19 cellular contexts compared by ENCODE assay signal in the genomic region with DNA sequence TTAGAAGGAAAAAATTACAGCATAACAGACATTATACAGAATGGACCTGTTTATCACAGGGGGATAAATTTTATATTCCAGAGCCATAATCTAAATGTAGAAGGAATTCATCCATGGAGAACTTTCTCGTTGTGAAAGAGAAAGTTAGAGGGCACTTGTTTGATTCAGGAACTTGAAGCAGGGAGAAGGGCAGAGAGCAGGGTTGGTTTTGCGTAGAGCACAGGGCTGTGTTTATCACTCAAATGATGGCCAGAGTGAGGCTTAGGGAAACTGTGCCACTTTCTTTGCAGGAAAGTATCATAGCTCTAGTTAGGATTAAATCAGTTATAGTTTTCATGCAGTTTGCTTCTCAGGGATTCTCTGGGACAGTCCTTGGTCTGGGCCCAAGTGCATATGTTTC. TPM values are rescaled to one million over a fixed set of nuclear protein-coding genes. Genes with fewer than 3 reads are reported as not detected.
DNase-seq lines count a peak whose midpoint lies in the region; ATAC-seq, FAIRE-seq and TF ChIP-seq lines count a peak whose summit lies in the region.
"Had no signal": no experiment of that assay in that cellular context is flagged by ENCODE, and none has a peak within 500 bp of the region (broad histone marks: within the 10 kb centered on the region; RNA-seq: fewer than 3 reads in every experiment).

No MANE protein-coding gene starts in this region.

- H3K27me3 ChIP-seq in breast epithelium, result no peaks in the 10 kb centered on the region
- H3K27me3 ChIP-seq in GM12878 (replicated peaks in 1 of 2; ENCODE audit: control insufficient read depth in 2 of 2, insufficient read depth in 2 of 2, low read length in 1 of 2), result no peaks in the 10 kb centered on the region
- no peaks in the 10 kb centered on the region for H3K27me3 ChIP-seq in left lung
- H3K27me3 ChIP-seq in right cardiac atrium (ENCODE audit: control insufficient read depth, insufficient read depth), result no peaks in the 10 kb centered on the region
- H3K27me3 ChIP-seq: hepatocyte had no signal

- no peak overlapping the region for H3K27ac Mint-ChIP-seq in MCF 10A (ENCODE audit: low read depth, unreplicated experiment)

- no peak for FAIRE-seq in GM12878 (lab: Jason Lieb, UNC)
- FAIRE-seq: islet of Langerhans had no signal

- H3K79me2 ChIP-seq in GM12878 (ENCODE audit: control insufficient read depth, insufficient read depth, low read length), result no peaks in the 10 kb centered on the region
- H3K79me2 ChIP-seq: hepatocyte had no signal

- H3K4me1 Mint-ChIP-seq in MCF 10A (ENCODE audit: insufficient read depth, unreplicated experiment), result peaks cover 13% of the 10 kb centered on the region

- H3K4me1 ChIP-seq in breast epithelium (no peaks in the 10 kb centered on the region), GM12878 (ENCODE audit: control insufficient read depth, insufficient read depth, low read length) (peaks cover 40% of the 10 kb centered on the region), left lung (peaks cover 0 to 6% of the 10 kb centered on the region in 2 donors), right cardiac atrium (ENCODE audit: control insufficient read depth, insufficient read depth, low read length) (no peaks in the 10 kb centered on the region)
- H3K4me1 ChIP-seq: lower lobe of right lung had no signal

- H3K27me3 Mint-ChIP-seq in MCF 10A (ENCODE audit: insufficient read depth, unreplicated experiment), result no peaks in the 10 kb centered on the region
- H3K27me3 Mint-ChIP-seq: activated B cell treated with CpG ODN at 0.5 μM for 24 hours had no signal

- 16% methylated on average over 2 of the region's 2 CpGs for WGBS in GM12878 (ENCODE audit: insufficient coverage, insufficient replicate concordance, low lambda C conversion rate, missing lambda C conversion rate)
- 55% methylated on average over 2 of the region's 2 CpGs for WGBS in right cardiac atrium

- SMC1A ChIA-PET in GM12878 (lab: Charles Lee; ENCODE audit: uncharacterized antibody, unreplicated experiment), result interaction anchor here (0.7 to 12.8 kb wide), 10 partner anchors 12 to 41 kb away, joined by 3 to 139 read pairs (median 4); no protein-coding TSS in a partner anchor

- H3K4me3 Mint-ChIP-seq in MCF 10A (ENCODE audit: unreplicated experiment), result no peak overlapping the region
- H3K4me3 Mint-ChIP-seq: activated B cell treated with CpG ODN at 0.5 μM for 24 hours had no signal

- ATAC-seq in GM12878, result peak; percentile 35
- ATAC-seq in left lung, result peak; percentile 42
- ATAC-seq in right cardiac atrium, result no peak

- H3K36me3 ChIP-seq in breast epithelium (no peaks in the 10 kb centered on the region), GM12878 (ENCODE audit: control insufficient read depth in 2 of 2, insufficient read depth in 2 of 2, low read length in 1 of 2) (no peaks in the 10 kb centered on the region), left lung (no peaks in the 10 kb centered on the region)
- H3K36me3 ChIP-seq: lower lobe of right lung had no signal

- H3K4me3 ChIP-seq in breast epithelium, result no peak overlapping the region
- peak overlapping the region; percentile 56; the same call in 1 of the 2 replicates for H3K4me3 ChIP-seq in GM12878
- H3K4me3 ChIP-seq in left lung, result no peak overlapping the region
- no peak overlapping the region for H3K4me3 ChIP-seq in right cardiac atrium (ENCODE audit: low read length)
- H3K4me3 ChIP-seq: hepatocyte, lower lobe of right lung had no signal

- H3K27ac ChIP-seq in breast epithelium (no peak overlapping the region), GM12878 (ENCODE audit: control insufficient read depth, insufficient read depth) (peak overlapping the region; percentile 74), left lung (no peak overlapping the region), right cardiac atrium (ENCODE audit: low read length) (no peak overlapping the region)
- H3K27ac ChIP-seq: hepatocyte, lower lobe of right lung had no signal

- POLR2A ChIA-PET in MCF 10A (lab: Yijun Ruan, JAX) (interaction anchor here (0.6 to 2.7 kb wide), 6 partner anchors 11 to 68 kb away, joined by 3 to 9 read pairs (median 3); no protein-coding TSS in a partner anchor), GM12878 (lab: Charles Lee) (interaction anchor here (0.9 kb wide), 1 partner anchor 33 kb away, joined by 3 read pairs; no protein-coding TSS in a partner anchor)

- TF ChIP-seq EP300 in GM12878 (IDR thresholded peaks at IDR 0.05; ENCODE audit: borderline replicate concordance in 1 of 2, control insufficient read depth in 1 of 2, low read depth in 2 of 2, low read length in 2 of 2), result no peak

- TF ChIP-seq CTCF in MCF 10A (IDR thresholded peaks at IDR 0.05; ENCODE audit: unreplicated experiment), result no peak
- no peak for TF ChIP-seq CTCF in breast epithelium (IDR thresholded peaks at IDR 0.05)
- TF ChIP-seq CTCF in GM12878 (IDR thresholded peaks at IDR 0.05 in 2 of 3, conservative IDR thresholded peaks at IDR 0.05 in 1 of 3; ENCODE audit: control insufficient read depth in 2 of 3, extremely low read depth in 1 of 3, insufficient read depth in 1 of 3, low read depth in 3 of 3, low read length in 3 of 3), result no peak
- TF ChIP-seq CTCF in left lung (IDR thresholded peaks at IDR 0.05), result no peak

- H3K9me3 ChIP-seq in breast epithelium (no peaks in the 10 kb centered on the region), GM12878 (replicated peaks; ENCODE audit: control insufficient read depth, insufficient read depth, low read length) (peaks cover 2% of the 10 kb centered on the region; the same call in 2 of the 3 replicates), left lung (no peaks in the 10 kb centered on the region), right cardiac atrium (ENCODE audit: control insufficient read depth, low read length) (no peaks in the 10 kb centered on the region)
- H3K9me3 ChIP-seq: lower lobe of right lung had no signal

- TF ChIP-seq RAD21 in GM12878 (IDR thresholded peaks at IDR 0.05; ENCODE audit: insufficient read depth, low read depth, low read length), result no peak

- H4K20me1 ChIP-seq in GM12878 (ENCODE audit: control insufficient read depth, insufficient read depth), result no peaks in the 10 kb centered on the region

- DNase-seq in MCF 10A (ENCODE audit: unreplicated experiment) (peak; percentile 20), breast epithelium (ENCODE audit: low spot score in 2 of 2) (no peak), GM12878 (ENCODE audit: low read depth, low spot score) (no peak), left lung (no peak), inferior parietal cortex (ENCODE audit: extremely low spot score) (no peak), activated T-cell treated with anti-CD3 and anti-CD28 coated beads for 4 hours (no peak), iPS-NIHi7 (ENCODE audit: extremely low spot score) (no peak), right cardiac atrium (no peak)
- DNase-seq: 8988T; activated B cell treated with CpG ODN at 0.5 μM for 24 hours; activated gamma-delta T cell treated with Interleukin-2 at 50 U/mL for 16 hours; lower lobe of right lung; MM.1S; NCI-H1436; NCI-H524; NK-92 treated with Interleukin-12 subunit alpha and Interleukin-12 subunit beta, amount 100 ng/mL, for 24 hours; stimulated activated CD4-positive, alpha-beta T cell treated with anti-CD3 and anti-CD28 coated beads, Interleukin-4, amount 100 ng/mL, for 1 hour had no signal

- no peak for TF ChIP-seq POLR2A in breast epithelium (IDR thresholded peaks at IDR 0.05)
- no peak for TF ChIP-seq POLR2A in GM12878 (IDR thresholded peaks at IDR 0.05; ENCODE audit: low read depth, low read length)

- intact Hi-C loops in MCF 10A (cut with micrococcal nuclease), result loop anchor here (10.0 kb wide), 1 partner anchor 229 kb away; a partner anchor contains a TSS
- intact Hi-C loops in breast epithelium (cut with DNase I; ENCODE audit: low total_unique reads), result no loop called here
- intact Hi-C loops in GM12878 (cut with micrococcal nuclease; ENCODE audit: unreplicated experiment), result no loop called here
- intact Hi-C loops in left lung (cut with DNase I), result no loop called here
- intact Hi-C loops in right cardiac atrium (cut with DNase I), result no loop called here

- no peaks in the 10 kb centered on the region for H3K36me3 Mint-ChIP-seq in MCF 10A (ENCODE audit: insufficient read depth, unreplicated experiment)

- H2AFZ ChIP-seq in GM12878 (ENCODE audit: control insufficient read depth, low read depth, low read length), result no peak overlapping the region; the same call in 1 of the 2 replicates
- H2AFZ ChIP-seq: hepatocyte had no signal

- CTCF ChIA-PET in MCF 10A (lab: Yijun Ruan, JAX), result interaction anchor here (0.6 to 0.9 kb wide), 2 partner anchors 31 to 96 kb away, joined by 3 to 4 read pairs; no protein-coding TSS in a partner anchor
- CTCF ChIA-PET in GM12878 (lab: Yijun Ruan, JAX), result interaction anchor here (1.1 to 12.3 kb wide), 4 partner anchors 13 to 28 kb away, joined by 3 to 183 read pairs (median 6); no protein-coding TSS in a partner anchor

- no peak overlapping the region; the same call in 1 of the 2 replicates for H3K9ac ChIP-seq in GM12878 (ENCODE audit: control insufficient read depth, insufficient read depth, low read length)

- RAD21 ChIA-PET in GM12878 (lab: Charles Lee; ENCODE audit: unreplicated experiment), result interaction anchor here (1.0 to 12.4 kb wide), 5 partner anchors 17 to 231 kb away, joined by 3 to 134 read pairs (median 9); no protein-coding TSS in a partner anchor

- H3K9me3 Mint-ChIP-seq in MCF 10A (ENCODE audit: unreplicated experiment), result no peaks in the 10 kb centered on the region
- H3K9me3 Mint-ChIP-seq: activated B cell treated with CpG ODN at 0.5 μM for 24 hours had no signal

- H3K4me2 ChIP-seq in GM12878 (ENCODE audit: control insufficient read depth, insufficient read depth), result peak overlapping the region; percentile 87
- H3K4me2 ChIP-seq: hepatocyte had no signal

- BruUV-seq in MCF 10A (replicated peaks; lab: Mats Ljungman, UMichigan), result no TSS peak
- no TSS peak for BruUV-seq in GM12878 (replicated peaks; lab: Mats Ljungman, UMichigan)

- in situ Hi-C loops in GM12878 (cut with MboI), result no loop called here

RNA-seq across cellular contexts. Expression of a gene that starts 29.1 kb away (rescaled TPM):
- 51.0 and 58.7 TPM in 2 replicates for total RNA-seq in MCF 10A (2022)
- 100 to 1,000 TPM in 1 of 3 donors, 10 to 100 TPM in 2; 73.4 to 136 (median 92.1) TPM for total RNA-seq in breast epithelium
- 241 and 272 TPM in 2 replicates for total RNA-seq in GM12878 (2013; cell fraction: nucleolus; rRNA removed)
- 29.3 and 38.7 TPM in 2 replicates for total RNA-seq in GM12878 (2014; rRNA removed)
- total RNA-seq in GM12878 (2014; rRNA removed; fragmentation: Illumina TruSeq; extraction: Trizol), result 47.9 and 49.7 TPM in 2 replicates
- total RNA-seq in GM12878 (2021), result 47.5 and 49.5 TPM in 2 replicates
- 12.7 TPM for polyA plus RNA-seq in GM12878 (2011; ENCODE audit: low read depth)
- polyA plus RNA-seq in GM12878 (2011; rRNA removed), result 41.3 and 43.3 TPM in 2 replicates
- polyA plus RNA-seq in GM12878 (2011; cell fraction: cytosol; rRNA removed), result 17.4 and 22.9 TPM in 2 replicates
- 28.9 and 29.1 TPM in 2 replicates for polyA plus RNA-seq in GM12878 (2011; cell fraction: nucleus; rRNA removed)
- 12.0 and 16.6 TPM in 2 replicates for polyA plus RNA-seq in GM12878 (2012)
- polyA plus RNA-seq in GM12878 (2014; fragmentation: Illumina TruSeq; extraction: Trizol), result 33.4 and 33.5 TPM in 2 replicates
- polyA plus RNA-seq in GM12878 (2014; fragmentation: Nextera tagmentation; extraction: Ambion mirVana), result 1 to 10 TPM; 5.4 to 6.7 TPM
- 13.3 and 13.7 TPM in 2 replicates for polyA plus RNA-seq in GM12878 (2014; rRNA removed)
- polyA plus RNA-seq in GM12878 (2016; fragmentation: Nextera tagmentation; extraction: Ambion mirVana), result 1 to 10 TPM; 4.6 to 4.7 TPM
- 159 and 219 TPM in 2 replicates for polyA minus RNA-seq in GM12878 (2011; rRNA and poly(A)+ RNA removed)
- polyA minus RNA-seq in GM12878 (2011; cell fraction: cytosol; rRNA and poly(A)+ RNA removed), result 36.9 and 43.6 TPM in 2 replicates
- 68.2 and 98.2 TPM in 2 replicates for polyA minus RNA-seq in GM12878 (2011; cell fraction: nucleus; rRNA and poly(A)+ RNA removed)
- 10 to 100 TPM; 63.1 to 65.1 TPM for total RNA-seq in left lung
- total RNA-seq in right cardiac atrium, result 10 to 100 TPM; 26.0 to 49.8 (median 34.2) TPM
- 6.6 TPM for polyA plus RNA-seq in right cardiac atrium

Comparison
In these comparisons a context has a peak if more than half of its experiments do, and no peak if none do; other contexts are left out.
1. ATAC-seq: peak in GM12878 (single experiment) and left lung (single experiment); none in right cardiac atrium (0 of 2).